ENCODE assay signal across 2 cellular contexts in the genomic region with DNA sequence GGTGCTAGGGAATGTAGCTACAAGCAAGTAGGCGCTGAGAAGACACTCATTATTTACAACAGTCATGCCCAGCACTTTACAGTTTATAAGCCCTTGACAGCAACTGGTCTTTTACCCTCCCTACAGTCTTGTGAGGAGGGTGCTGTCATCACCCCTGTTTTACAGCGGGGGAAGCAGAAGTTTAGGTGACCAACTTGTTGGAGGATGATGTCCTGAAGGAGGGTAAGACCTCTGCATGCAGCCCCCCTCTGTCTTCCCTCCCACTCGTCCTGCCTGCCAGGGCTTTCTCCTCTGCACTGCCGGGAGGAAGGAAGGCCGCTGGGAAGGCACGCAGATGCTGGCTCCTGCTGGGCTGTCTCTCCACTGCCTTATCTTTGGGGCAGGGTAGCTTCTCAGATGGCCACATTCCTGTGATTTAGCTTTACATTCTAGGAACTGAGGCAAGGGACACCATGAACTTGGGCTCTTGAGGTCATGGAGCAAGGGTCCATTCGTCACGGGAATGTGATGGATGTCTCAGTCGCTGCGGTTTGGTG.
TF ChIP-seq lines count a peak whose summit lies in the region.

No MANE protein-coding gene starts in this region.

TF ChIP-seq in A549, 52 proteins besides CTCF, POLR2A, EP300 and RAD21 (continued from another document):
- TF ChIP-seq, protein P1, sequence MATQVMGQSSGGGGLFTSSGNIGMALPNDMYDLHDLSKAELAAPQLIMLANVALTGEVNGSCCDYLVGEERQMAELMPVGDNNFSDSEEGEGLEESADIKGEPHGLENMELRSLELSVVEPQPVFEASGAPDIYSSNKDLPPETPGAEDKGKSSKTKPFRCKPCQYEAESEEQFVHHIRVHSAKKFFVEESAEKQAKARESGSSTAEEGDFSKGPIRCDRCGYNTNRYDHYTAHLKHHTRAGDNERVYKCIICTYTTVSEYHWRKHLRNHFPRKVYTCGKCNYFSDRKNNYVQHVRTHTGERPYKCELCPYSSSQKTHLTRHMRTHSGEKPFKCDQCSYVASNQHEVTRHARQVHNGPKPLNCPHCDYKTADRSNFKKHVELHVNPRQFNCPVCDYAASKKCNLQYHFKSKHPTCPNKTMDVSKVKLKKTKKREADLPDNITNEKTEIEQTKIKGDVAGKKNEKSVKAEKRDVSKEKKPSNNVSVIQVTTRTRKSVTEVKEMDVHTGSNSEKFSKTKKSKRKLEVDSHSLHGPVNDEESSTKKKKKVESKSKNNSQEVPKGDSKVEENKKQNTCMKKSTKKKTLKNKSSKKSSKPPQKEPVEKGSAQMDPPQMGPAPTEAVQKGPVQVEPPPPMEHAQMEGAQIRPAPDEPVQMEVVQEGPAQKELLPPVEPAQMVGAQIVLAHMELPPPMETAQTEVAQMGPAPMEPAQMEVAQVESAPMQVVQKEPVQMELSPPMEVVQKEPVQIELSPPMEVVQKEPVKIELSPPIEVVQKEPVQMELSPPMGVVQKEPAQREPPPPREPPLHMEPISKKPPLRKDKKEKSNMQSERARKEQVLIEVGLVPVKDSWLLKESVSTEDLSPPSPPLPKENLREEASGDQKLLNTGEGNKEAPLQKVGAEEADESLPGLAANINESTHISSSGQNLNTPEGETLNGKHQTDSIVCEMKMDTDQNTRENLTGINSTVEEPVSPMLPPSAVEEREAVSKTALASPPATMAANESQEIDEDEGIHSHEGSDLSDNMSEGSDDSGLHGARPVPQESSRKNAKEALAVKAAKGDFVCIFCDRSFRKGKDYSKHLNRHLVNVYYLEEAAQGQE (IDR thresholded peaks at IDR 0.05), result no peak
- TF ChIP-seq MAFK (IDR thresholded peaks at IDR 0.05; ENCODE audit: partially characterized antibody), result no peak
- TF ChIP-seq MAZ (IDR thresholded peaks at IDR 0.05; ENCODE audit: borderline replicate concordance, low read depth, low read length), result no peak
- TF ChIP-seq, protein P2, sequence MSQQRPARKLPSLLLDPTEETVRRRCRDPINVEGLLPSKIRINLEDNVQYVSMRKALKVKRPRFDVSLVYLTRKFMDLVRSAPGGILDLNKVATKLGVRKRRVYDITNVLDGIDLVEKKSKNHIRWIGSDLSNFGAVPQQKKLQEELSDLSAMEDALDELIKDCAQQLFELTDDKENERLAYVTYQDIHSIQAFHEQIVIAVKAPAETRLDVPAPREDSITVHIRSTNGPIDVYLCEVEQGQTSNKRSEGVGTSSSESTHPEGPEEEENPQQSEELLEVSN (IDR thresholded peaks at IDR 0.05; ENCODE audit: borderline replicate concordance, low read depth), result no peak
- TF ChIP-seq ZSCAN20 (CRISPR knock-in tag; IDR thresholded peaks at IDR 0.05), result no peak
- no peak for TF ChIP-seq HEYL (CRISPR knock-in tag; IDR thresholded peaks at IDR 0.05)
- TF ChIP-seq BHLHE40 (IDR thresholded peaks at IDR 0.05; ENCODE audit: low read depth, low read length), result no peak
- TF ChIP-seq HOXA7 (CRISPR knock-in tag; IDR thresholded peaks at IDR 0.05), result no peak

TF ChIP-seq in SK-N-SH, 30 proteins besides CTCF, POLR2A, EP300 and RAD21 (continued from another document):
- TF ChIP-seq, protein P3, sequence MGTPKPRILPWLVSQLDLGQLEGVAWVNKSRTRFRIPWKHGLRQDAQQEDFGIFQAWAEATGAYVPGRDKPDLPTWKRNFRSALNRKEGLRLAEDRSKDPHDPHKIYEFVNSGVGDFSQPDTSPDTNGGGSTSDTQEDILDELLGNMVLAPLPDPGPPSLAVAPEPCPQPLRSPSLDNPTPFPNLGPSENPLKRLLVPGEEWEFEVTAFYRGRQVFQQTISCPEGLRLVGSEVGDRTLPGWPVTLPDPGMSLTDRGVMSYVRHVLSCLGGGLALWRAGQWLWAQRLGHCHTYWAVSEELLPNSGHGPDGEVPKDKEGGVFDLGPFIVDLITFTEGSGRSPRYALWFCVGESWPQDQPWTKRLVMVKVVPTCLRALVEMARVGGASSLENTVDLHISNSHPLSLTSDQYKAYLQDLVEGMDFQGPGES (IDR thresholded peaks at IDR 0.05; ENCODE audit: low read depth, low read length), result no peak
- TF ChIP-seq, protein P1 (IDR thresholded peaks at IDR 0.05; ENCODE audit: low read depth, low read length), result no peak
- no peak for TF ChIP-seq TEAD4 (IDR thresholded peaks at IDR 0.05; ENCODE audit: borderline replicate concordance, insufficient read depth)
- no peak for TF ChIP-seq GATA2 (CRISPR knock-in tag; IDR thresholded peaks at IDR 0.05)
- TF ChIP-seq GABPA (IDR thresholded peaks at IDR 0.05; ENCODE audit: low read depth), result no peak
- no peak for TF ChIP-seq JUND (IDR thresholded peaks at IDR 0.05)
- TF ChIP-seq, protein P4, sequence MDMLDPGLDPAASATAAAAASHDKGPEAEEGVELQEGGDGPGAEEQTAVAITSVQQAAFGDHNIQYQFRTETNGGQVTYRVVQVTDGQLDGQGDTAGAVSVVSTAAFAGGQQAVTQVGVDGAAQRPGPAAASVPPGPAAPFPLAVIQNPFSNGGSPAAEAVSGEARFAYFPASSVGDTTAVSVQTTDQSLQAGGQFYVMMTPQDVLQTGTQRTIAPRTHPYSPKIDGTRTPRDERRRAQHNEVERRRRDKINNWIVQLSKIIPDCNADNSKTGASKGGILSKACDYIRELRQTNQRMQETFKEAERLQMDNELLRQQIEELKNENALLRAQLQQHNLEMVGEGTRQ (IDR thresholded peaks at IDR 0.05; ENCODE audit: borderline replicate concordance, low read depth, low read length), result no peak
- TF ChIP-seq, protein P5, sequence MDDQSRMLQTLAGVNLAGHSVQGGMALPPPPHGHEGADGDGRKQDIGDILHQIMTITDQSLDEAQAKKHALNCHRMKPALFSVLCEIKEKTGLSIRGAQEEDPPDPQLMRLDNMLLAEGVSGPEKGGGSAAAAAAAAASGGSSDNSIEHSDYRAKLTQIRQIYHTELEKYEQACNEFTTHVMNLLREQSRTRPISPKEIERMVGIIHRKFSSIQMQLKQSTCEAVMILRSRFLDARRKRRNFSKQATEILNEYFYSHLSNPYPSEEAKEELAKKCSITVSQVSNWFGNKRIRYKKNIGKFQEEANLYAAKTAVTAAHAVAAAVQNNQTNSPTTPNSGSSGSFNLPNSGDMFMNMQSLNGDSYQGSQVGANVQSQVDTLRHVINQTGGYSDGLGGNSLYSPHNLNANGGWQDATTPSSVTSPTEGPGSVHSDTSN (IDR thresholded peaks at IDR 0.05), result no peak
- no peak for TF ChIP-seq FOXJ3 (CRISPR knock-in tag; IDR thresholded peaks at IDR 0.05)
- TF ChIP-seq RFX5 (IDR thresholded peaks at IDR 0.05; ENCODE audit: low read length), result no peak
